Comparison of ENCODE assay signal across 8 cellular contexts in the genomic region with DNA sequence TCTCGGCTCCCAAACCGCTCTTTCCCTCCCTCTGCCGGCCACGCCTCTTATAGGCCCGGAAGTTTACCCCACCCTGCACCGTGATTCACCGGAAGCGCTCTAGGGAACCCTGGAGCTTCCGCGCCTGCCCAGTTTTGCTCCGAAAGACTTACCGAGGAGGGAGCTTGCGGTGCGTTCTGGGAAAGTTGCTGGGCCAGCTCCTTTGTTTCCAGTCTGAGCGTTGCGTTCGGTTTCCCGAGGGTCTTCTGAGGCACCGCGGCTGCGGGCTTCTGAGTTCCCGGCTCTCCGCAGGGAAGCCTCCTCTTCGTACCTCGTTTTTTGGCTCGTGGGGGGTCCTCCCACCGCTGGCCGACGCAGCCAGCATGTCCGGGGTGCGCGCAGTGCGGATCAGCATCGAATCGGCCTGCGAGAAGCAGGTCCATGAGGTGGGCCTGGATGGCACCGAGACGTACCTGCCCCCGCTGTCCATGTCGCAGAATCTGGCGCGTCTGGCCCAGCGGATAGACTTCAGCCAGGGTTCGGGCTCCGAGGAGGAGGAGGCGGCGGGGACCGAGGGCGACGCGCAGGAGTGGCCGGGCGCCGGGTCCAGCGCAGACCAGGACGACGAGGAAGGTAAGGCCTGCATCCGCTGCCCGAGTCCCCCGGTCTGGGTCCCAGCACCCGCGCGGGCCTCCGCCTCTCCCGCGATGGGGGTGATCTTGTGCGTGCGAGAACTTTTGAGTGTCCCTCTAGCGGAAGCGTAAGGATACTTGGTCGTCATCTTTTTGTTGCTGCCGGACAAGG. TPM values are rescaled to one million over a fixed set of nuclear protein-coding genes. Genes with fewer than 3 reads are reported as not detected.
A peak's percentile ranks its signal among the peaks of the same experiment; 100 is the strongest.
DNase-seq lines count a peak whose midpoint lies in the region; ATAC-seq and TF ChIP-seq lines count a peak whose summit lies in the region.

A gene with protein sequence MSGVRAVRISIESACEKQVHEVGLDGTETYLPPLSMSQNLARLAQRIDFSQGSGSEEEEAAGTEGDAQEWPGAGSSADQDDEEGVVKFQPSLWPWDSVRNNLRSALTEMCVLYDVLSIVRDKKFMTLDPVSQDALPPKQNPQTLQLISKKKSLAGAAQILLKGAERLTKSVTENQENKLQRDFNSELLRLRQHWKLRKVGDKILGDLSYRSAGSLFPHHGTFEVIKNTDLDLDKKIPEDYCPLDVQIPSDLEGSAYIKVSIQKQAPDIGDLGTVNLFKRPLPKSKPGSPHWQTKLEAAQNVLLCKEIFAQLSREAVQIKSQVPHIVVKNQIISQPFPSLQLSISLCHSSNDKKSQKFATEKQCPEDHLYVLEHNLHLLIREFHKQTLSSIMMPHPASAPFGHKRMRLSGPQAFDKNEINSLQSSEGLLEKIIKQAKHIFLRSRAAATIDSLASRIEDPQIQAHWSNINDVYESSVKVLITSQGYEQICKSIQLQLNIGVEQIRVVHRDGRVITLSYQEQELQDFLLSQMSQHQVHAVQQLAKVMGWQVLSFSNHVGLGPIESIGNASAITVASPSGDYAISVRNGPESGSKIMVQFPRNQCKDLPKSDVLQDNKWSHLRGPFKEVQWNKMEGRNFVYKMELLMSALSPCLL (plus strand): TSS at position 131 of the 783 bp plus-strand sequence. CDS start 232 bp downstream, at position 363.

- peak; percentile 77 for DNase-seq in GM12864 (ENCODE audit: low read depth)
- DNase-seq in NCI-H1092 treated with DMSO at 0.1 percent for 48 hours (lab: John Stamatoyannopoulos, UW), result peak; percentile 96
- peak; percentile 91 for DNase-seq in SKM-1 treated with dmso at 0.1 percent for 144 hours (lab: John Stamatoyannopoulos, UW; ENCODE audit: unreplicated experiment)
- DNase-seq in glutamatergic neuron, result peak; percentile 91
- DNase-seq in osteoblast (ENCODE audit: insufficient read length, low spot score, missing footprints), result peak; percentile 98
- DNase-seq in thoracic aorta (ENCODE audit: low spot score), result peak; percentile 81

- H3K27ac Mint-ChIP-seq in activated naive CD8-positive, alpha-beta T cell, result peak within 1 kb of the TSS; percentile 97
- peak within 1 kb of the TSS; percentile 97 for H3K27ac Mint-ChIP-seq in glutamatergic neuron (ENCODE audit: unreplicated experiment)

- H3K27ac ChIP-seq in osteoblast (ENCODE audit: low read depth, low read length), result peak within 1 kb of the TSS; percentile 95
- peak within 1 kb of the TSS; percentile 90 to 93 for H3K27ac ChIP-seq in thoracic aorta

- H3K4me3 ChIP-seq in GM12864 (ENCODE audit: low read depth, low read length), result peak within 1 kb of the TSS; percentile 87
- H3K4me3 ChIP-seq in osteoblast (ENCODE audit: insufficient read depth, low read length), result peak within 1 kb of the TSS; percentile 100
- H3K4me3 ChIP-seq in thoracic aorta, result peak within 1 kb of the TSS; percentile 90

- H3K4me3 Mint-ChIP-seq in activated naive CD8-positive, alpha-beta T cell, result peak within 1 kb of the TSS; percentile 100
- peak within 1 kb of the TSS; percentile 99 for H3K4me3 Mint-ChIP-seq in glutamatergic neuron (ENCODE audit: unreplicated experiment)

- H3K79me2 ChIP-seq in osteoblast (ENCODE audit: insufficient read depth, low read length), result peaks cover 51% of the 10 kb centered on the region

- H4K20me1 ChIP-seq in osteoblast (ENCODE audit: insufficient read depth, low read length), result peaks cover 36% of the 10 kb centered on the region

- peaks cover 21% of the 10 kb centered on the region for H3K4me1 ChIP-seq in osteoblast (ENCODE audit: insufficient read depth, low read length)
- H3K4me1 ChIP-seq in thoracic aorta (ENCODE audit: control insufficient read depth in 1 of 2, low read depth in 2 of 2), result peaks cover 21 to 33% of the 10 kb centered on the region in 2 donors

- H3K36me3 Mint-ChIP-seq in activated naive CD8-positive, alpha-beta T cell, result peaks cover 10% of the 10 kb centered on the region
- H3K36me3 Mint-ChIP-seq in glutamatergic neuron (ENCODE audit: unreplicated experiment), result no peaks in the 10 kb centered on the region

- H3K9me3 ChIP-seq in osteoblast (ENCODE audit: low read depth, low read length) (no peaks in the 10 kb centered on the region), thoracic aorta (no peaks in the 10 kb centered on the region)

- ATAC-seq in HG02623 (IDR thresholded peaks at IDR 0.05; ENCODE audit: unreplicated experiment) (peak; percentile 96), thoracic aorta (ENCODE audit: insufficient number of reproducible peaks, low FRiP score, low read depth) (peak; percentile 90)

- H3K27me3 ChIP-seq in osteoblast (ENCODE audit: insufficient read depth, low read length) (no peaks in the 10 kb centered on the region), thoracic aorta (replicated peaks; ENCODE audit: insufficient read depth) (no peaks in the 10 kb centered on the region)

- no peaks in the 10 kb centered on the region for H3K27me3 Mint-ChIP-seq in activated naive CD8-positive, alpha-beta T cell
- peaks cover 4% of the 10 kb centered on the region for H3K27me3 Mint-ChIP-seq in glutamatergic neuron (ENCODE audit: unreplicated experiment)

- H3K9me3 Mint-ChIP-seq in activated naive CD8-positive, alpha-beta T cell (ENCODE audit: low read depth), result no peaks in the 10 kb centered on the region
- peaks cover 9% of the 10 kb centered on the region for H3K9me3 Mint-ChIP-seq in glutamatergic neuron (ENCODE audit: unreplicated experiment)

- H3K4me1 Mint-ChIP-seq in activated naive CD8-positive, alpha-beta T cell (ENCODE audit: low read depth), result peaks cover 43% of the 10 kb centered on the region
- H3K4me1 Mint-ChIP-seq in glutamatergic neuron (ENCODE audit: low read depth, unreplicated experiment), result peaks cover 7% of the 10 kb centered on the region

- H3K36me3 ChIP-seq in osteoblast (ENCODE audit: insufficient read depth, low read length) (peaks cover 8% of the 10 kb centered on the region), thoracic aorta (no peaks in the 10 kb centered on the region)

- TF ChIP-seq CTCF in GM12864 (IDR thresholded peaks at IDR 0.05; ENCODE audit: low read depth, low read length, missing control alignments), result peak; percentile 65
- peak; percentile 41 for TF ChIP-seq CTCF in glutamatergic neuron (IDR thresholded peaks at IDR 0.05; ENCODE audit: partially characterized antibody, unreplicated experiment)
- TF ChIP-seq CTCF in osteoblast (IDR thresholded peaks at IDR 0.05; ENCODE audit: extremely low read depth, low read depth, low read length), result peak; percentile 47
- peak; percentile 36 for TF ChIP-seq CTCF in thoracic aorta (IDR thresholded peaks at IDR 0.05)

- peak within 1 kb of the TSS; percentile 92 for H3K4me2 ChIP-seq in osteoblast (ENCODE audit: insufficient read depth, low read length)

- peak within 1 kb of the TSS; percentile 97 for H2AFZ ChIP-seq in osteoblast (ENCODE audit: low read length)

RNA-seq across cellular contexts. Expression of the gene that starts here (rescaled TPM):
- total RNA-seq in glutamatergic neuron (ENCODE audit: unreplicated experiment), result 73.0 TPM
- 30.4 and 32.6 TPM in 2 replicates for total RNA-seq in osteoblast
- 10 to 100 TPM; 12.3 to 32.7 TPM for total RNA-seq in thoracic aorta

Comparison
In these comparisons a context has a peak if more than half of its experiments do, and no peak if none do; other contexts are left out.
1. Peak in every context shown above with its lines: DNase-seq, ATAC-seq, H3K4me3 ChIP-seq and H3K27ac ChIP-seq.